Comparison of ENCODE assay signal across 16 cellular contexts in genomic region chr7:22617166-22617565, GRCh38.
DNase-seq lines count a peak whose midpoint lies in the region; ATAC-seq and TF ChIP-seq lines count a peak whose summit lies in the region.
"Had no signal": no experiment of that assay in that cellular context is flagged by ENCODE, and none has a peak within 500 bp of the region (broad histone marks: within the 10 kb centered on the region; RNA-seq: fewer than 3 reads in every experiment).

No MANE protein-coding gene starts in this region.

- H3K36me3 Mint-ChIP-seq in Caco-2 (ENCODE audit: insufficient read depth, unreplicated experiment), result no peaks in the 10 kb centered on the region

- H3K4me3 ChIP-seq in Caco-2 (ENCODE audit: low read depth, low read length), result no peak overlapping the region
- H3K4me3 ChIP-seq: GM12878, SJSA1 had no signal

- intact Hi-C loops in Caco-2 (cut with micrococcal nuclease; ENCODE audit: unreplicated experiment), result no loop called here

- ATAC-seq in HG02642 (IDR thresholded peaks at IDR 0.05; ENCODE audit: poor library complexity, unreplicated experiment), result no peak
- ATAC-seq: GM12878, Panc1 had no signal

- no peaks in the 10 kb centered on the region for H3K4me1 ChIP-seq in Caco-2
- H3K4me1 ChIP-seq: SJSA1 had no signal

- peaks cover 69% of the 10 kb centered on the region for H3K9me3 Mint-ChIP-seq in Caco-2 (ENCODE audit: unreplicated experiment)

- CTCF ChIA-PET in Caco-2 (lab: Charles Lee), result no interaction called here

- DNase-seq in GM04503 (ENCODE audit: low read depth) (peak; percentile 77), RPMI7951 (ENCODE audit: low read depth) (peak; percentile 79), fibroblast of peridontal ligament (ENCODE audit: extremely low read depth) (peak; percentile 87), Caco-2 (no peak), hepatic stellate cell (ENCODE audit: low spot score) (no peak)
- no peak for DNase-seq in stimulated activated CD4-positive, alpha-beta T cell treated with anti-CD3 and anti-CD28 coated beads, Interleukin-4, amount 100 ng/mL, for 4 hours
- DNase-seq: AML-193, DMS79 treated with DMSO at 0.1 percent for 48 hours, NCI-H187, NCI-H2107, NCI-H345, NCI-H526 had no signal

- no peaks in the 10 kb centered on the region for H3K27me3 ChIP-seq in Caco-2 (replicated peaks; ENCODE audit: control insufficient read depth, insufficient read depth, low read length)
- H3K27me3 ChIP-seq: SJSA1 had no signal

- POLR2A ChIA-PET in Caco-2 (lab: Charles Lee), result no interaction called here

- peaks cover 17% of the 10 kb centered on the region; the same call in 1 of the 2 replicates for H3K9me3 ChIP-seq in Caco-2

- no peaks in the 10 kb centered on the region for H3K36me3 ChIP-seq in Caco-2 (ENCODE audit: control insufficient read depth, insufficient read depth, low read length)
- H3K36me3 ChIP-seq: SJSA1 had no signal

- peaks cover 6% of the 10 kb centered on the region for H3K4me1 Mint-ChIP-seq in Caco-2 (ENCODE audit: low read depth, unreplicated experiment)

- H3K4me3 Mint-ChIP-seq in Caco-2 (ENCODE audit: unreplicated experiment), result no peak overlapping the region

- no TSS peak for BruUV-seq in Caco-2 (replicated peaks; lab: Mats Ljungman, UMichigan)

- H3K27me3 Mint-ChIP-seq in Caco-2 (ENCODE audit: insufficient read depth, unreplicated experiment), result no peaks in the 10 kb centered on the region

- no peak for TF ChIP-seq CTCF in Caco-2 (IDR thresholded peaks at IDR 0.05; ENCODE audit: insufficient read depth in 1 of 2, low read depth in 1 of 2, low read length in 1 of 2, severe bottlenecking in 1 of 2, unreplicated experiment in 1 of 2)

- no peak overlapping the region for H3K27ac Mint-ChIP-seq in Caco-2 (ENCODE audit: unreplicated experiment)

Comparison
In these comparisons a context has a peak if more than half of its experiments do, and no peak if none do; other contexts are left out.
1. DNase-seq: peak in GM04503 (single experiment), RPMI7951 (single experiment) and fibroblast of peridontal ligament (single experiment); none in Caco-2 (0 of 2), stimulated activated CD4-positive, alpha-beta T cell treated with anti-CD3 and anti-CD28 coated beads, Interleukin-4, amount 100 ng/mL, for 4 hours (0 of 2) and hepatic stellate cell (single experiment).